ENCODE assay signal across 9 cellular contexts in the genomic region with DNA sequence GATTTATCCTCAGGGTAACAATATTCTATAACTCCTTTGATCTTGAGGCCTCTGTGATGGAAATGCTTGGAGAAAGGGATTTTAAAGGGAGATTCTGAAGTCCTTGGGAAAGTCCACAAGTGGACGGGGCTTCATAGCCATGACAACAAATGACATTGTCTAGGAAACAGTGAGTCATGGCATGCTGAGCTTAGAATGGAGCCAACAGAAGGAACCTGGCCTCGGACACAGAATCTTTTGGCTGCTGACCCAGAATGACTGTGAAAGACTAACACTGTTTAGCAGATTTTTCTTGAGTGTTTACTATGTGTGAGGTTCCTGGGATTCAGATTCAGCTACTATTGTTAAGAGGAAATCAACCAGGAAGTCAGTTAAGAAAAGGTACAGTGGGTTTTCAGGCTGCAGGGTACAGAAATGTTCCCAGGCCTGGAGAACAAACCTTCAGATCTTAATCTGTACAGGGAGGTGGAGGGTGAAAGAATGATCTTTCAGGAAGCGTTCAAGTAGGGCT. TPM values are rescaled to one million over a fixed set of nuclear protein-coding genes. Genes with fewer than 3 reads are reported as not detected.
DNase-seq lines count a peak whose midpoint lies in the region; ATAC-seq and TF ChIP-seq lines count a peak whose summit lies in the region.
"Had no signal": no experiment of that assay in that cellular context is flagged by ENCODE, and none has a peak within 500 bp of the region (broad histone marks: within the 10 kb centered on the region; RNA-seq: fewer than 3 reads in every experiment).

No MANE protein-coding gene starts in this region.

- no peaks in the 10 kb centered on the region for H3K27me3 ChIP-seq in tibial nerve

- TF ChIP-seq CTCF in LNCaP clone FGC (IDR thresholded peaks at IDR 0.05; ENCODE audit: control insufficient read depth, extremely low read depth, insufficient read depth) = no peak
- no peak for TF ChIP-seq CTCF in tibial nerve (IDR thresholded peaks at IDR 0.05)

- no peak overlapping the region for H3K4me3 ChIP-seq in LNCaP clone FGC (ENCODE audit: low read depth, low read length)
- no peak overlapping the region for H3K4me3 ChIP-seq in tibial nerve

- H3K27ac ChIP-seq in tibial nerve = peak overlapping the region in 3 of 4 donors; percentile 19 to 67 (median 46)

- peak in 1 of 2 donors; percentile 80 for TF ChIP-seq EP300 in tibial nerve (IDR thresholded peaks at IDR 0.05)

- peak; percentile 73 for ATAC-seq in left colon
- ATAC-seq in GM19452 (IDR thresholded peaks at IDR 0.05; ENCODE audit: unreplicated experiment) = no peak
- no peak for ATAC-seq in activated T-cell treated with anti-CD3 and anti-CD28 coated beads, Interleukin-2, amount 50 U/mL, for 72 hours (replicated peaks in 1 of 2)

- no peaks in the 10 kb centered on the region for H3K9me3 Mint-ChIP-seq in activated T-cell treated with anti-CD3 and anti-CD28 coated beads, Interleukin-2, amount 50 U/mL, for 72 hours

- H3K27ac Mint-ChIP-seq in activated T-cell treated with anti-CD3 and anti-CD28 coated beads, Interleukin-2, amount 50 U/mL, for 72 hours = no peak overlapping the region
- H3K27ac Mint-ChIP-seq: IgD-negative memory B cell had no signal

- peaks cover 0 to 18% (median 4%) of the 10 kb centered on the region in 4 donors for H3K4me1 ChIP-seq in tibial nerve

- intact Hi-C loops in left colon (cut with DNase I, micrococcal nuclease) = no loop called here

- DNase-seq in LNCaP clone FGC (ENCODE audit: low read depth) (peak; percentile 86), cerebellar cortex (ENCODE audit: low spot score) (peak; percentile 22), left colon (peak in 1 of 2 donors; percentile 62), tibial nerve (ENCODE audit: low spot score in 2 of 2) (peak in 1 of 2 donors; percentile 68)
- no peak for DNase-seq in activated CD8-positive, alpha-beta memory T cell treated with anti-CD3 and anti-CD28 coated beads, Interleukin-2, amount 50 U/mL, for 48 hours
- DNase-seq in stimulated activated naive CD4-positive, alpha-beta T cell (lab: John Stamatoyannopoulos, UW) = no peak
- no peak for DNase-seq in activated T-cell treated with anti-CD3 and anti-CD28 coated beads, Interleukin-2, amount 50 U/mL, for 72 hours

- H3K4me1 Mint-ChIP-seq in activated T-cell treated with anti-CD3 and anti-CD28 coated beads, Interleukin-2, amount 50 U/mL, for 72 hours (ENCODE audit: low read depth) = no peaks in the 10 kb centered on the region
- H3K4me1 Mint-ChIP-seq: IgD-negative memory B cell had no signal

- no peak overlapping the region for H3K4me3 Mint-ChIP-seq in activated T-cell treated with anti-CD3 and anti-CD28 coated beads, Interleukin-2, amount 50 U/mL, for 72 hours
- H3K4me3 Mint-ChIP-seq: IgD-negative memory B cell had no signal

- TF ChIP-seq POLR2A in tibial nerve (IDR thresholded peaks at IDR 0.05) = no peak

- WGBS in tibial nerve, 2 donors = 25 to 28% methylated on average over 3 of the region's 3 CpGs

- no peaks in the 10 kb centered on the region for H3K27me3 Mint-ChIP-seq in activated T-cell treated with anti-CD3 and anti-CD28 coated beads, Interleukin-2, amount 50 U/mL, for 72 hours (ENCODE audit: low read depth)

- no peaks in the 10 kb centered on the region for H3K36me3 ChIP-seq in tibial nerve

- H3K9me3 ChIP-seq in tibial nerve = no peaks in the 10 kb centered on the region

- no peaks in the 10 kb centered on the region for H3K36me3 Mint-ChIP-seq in activated T-cell treated with anti-CD3 and anti-CD28 coated beads, Interleukin-2, amount 50 U/mL, for 72 hours (ENCODE audit: insufficient read depth in 2 of 2)

RNA-seq across cellular contexts. Expression of gene CXCL2, which starts 18.1 kb away (rescaled TPM):
- total RNA-seq in left colon (10 to 100 TPM in 1 of 2 donors, 1 to 10 TPM in 1; 5.1 to 32.8 TPM), tibial nerve (10 to 100 TPM in 3 of 4 donors, 1 to 10 TPM in 1; 4.0 to 25.3 (median 18.5) TPM)
- not detected for total RNA-seq in activated T-cell treated with anti-CD3 and anti-CD28 coated beads, Interleukin-2, amount 50 U/mL, for 72 hours

RNA-seq across cellular contexts. Expression of gene MTHFD2L, which starts 40.8 kb away (rescaled TPM):
- total RNA-seq in left colon = 1 to 10 TPM; 8.2 to 8.7 TPM
- 10 to 100 TPM; 11.4 to 23.7 (median 17.8) TPM for total RNA-seq in tibial nerve
- total RNA-seq in activated T-cell treated with anti-CD3 and anti-CD28 coated beads, Interleukin-2, amount 50 U/mL, for 72 hours = 1 to 10 TPM; 7.6 to 9.7 TPM

Comparison
In these comparisons a context has a peak if more than half of its experiments do, and no peak if none do; other contexts are left out.
1. DNase-seq: peak in LNCaP clone FGC (single experiment) and cerebellar cortex (single experiment); none in activated CD8-positive, alpha-beta memory T cell treated with anti-CD3 and anti-CD28 coated beads, Interleukin-2, amount 50 U/mL, for 48 hours (single experiment), stimulated activated naive CD4-positive, alpha-beta T cell (0 of 6) and activated T-cell treated with anti-CD3 and anti-CD28 coated beads, Interleukin-2, amount 50 U/mL, for 72 hours (0 of 2).
2. RNA of gene CXCL2, which starts 18.1 kb away (total RNA-seq): 5.1 to 32.8 TPM in left colon and 4.0 to 25.3 TPM in tibial nerve; not detected in activated T-cell treated with anti-CD3 and anti-CD28 coated beads, Interleukin-2, amount 50 U/mL, for 72 hours; every median in the first group is over 4 times any median in the second.